24 cellular contexts compared by ENCODE assay signal in genomic region chr2:42503291-42503690, GRCh38. TPM values are rescaled to one million over a fixed set of nuclear protein-coding genes. Genes with fewer than 3 reads are reported as not detected.
A peak's percentile ranks its signal among the peaks of the same experiment; 100 is the strongest.
DNase-seq lines count a peak whose midpoint lies in the region; ATAC-seq, FAIRE-seq and TF ChIP-seq lines count a peak whose summit lies in the region.
"Had no signal": no experiment of that assay in that cellular context is flagged by ENCODE, and none has a peak within 500 bp of the region (broad histone marks: within the 10 kb centered on the region; RNA-seq: fewer than 3 reads in every experiment).

No MANE protein-coding gene starts in this region.

- no peaks in the 10 kb centered on the region for H3K79me2 ChIP-seq in astrocyte (ENCODE audit: insufficient read depth, low read length)

- H3K27ac Mint-ChIP-seq in astrocyte (ENCODE audit: unreplicated experiment): no peak overlapping the region
- H3K27ac Mint-ChIP-seq: CD4-positive, alpha-beta memory T cell had no signal

- H3K9ac ChIP-seq in astrocyte (ENCODE audit: low read length): no peak overlapping the region
- H3K9ac ChIP-seq: BLaER1 had no signal

- no peaks in the 10 kb centered on the region for H3K4me1 ChIP-seq in astrocyte (ENCODE audit: insufficient read depth, low read length)
- H3K4me1 ChIP-seq in sigmoid colon: no peaks in the 10 kb centered on the region
- H3K4me1 ChIP-seq: BLaER1, Caco-2 had no signal

- H2AFZ ChIP-seq in astrocyte (ENCODE audit: low read depth, low read length): no peak overlapping the region

- TF ChIP-seq POLR2A in sigmoid colon (IDR thresholded peaks at IDR 0.05): no peak

- H3K9me3 ChIP-seq in astrocyte (ENCODE audit: insufficient read depth, low read depth, low read length) (no peaks in the 10 kb centered on the region), sigmoid colon (no peaks in the 10 kb centered on the region)
- H3K9me3 ChIP-seq: Caco-2 had no signal

- no peaks in the 10 kb centered on the region for H3K36me3 Mint-ChIP-seq in astrocyte (ENCODE audit: low read depth, unreplicated experiment)
- H3K36me3 Mint-ChIP-seq: CD4-positive, alpha-beta memory T cell had no signal

- no peak overlapping the region for H3K4me3 Mint-ChIP-seq in astrocyte (ENCODE audit: unreplicated experiment)
- H3K4me3 Mint-ChIP-seq: CD4-positive, alpha-beta memory T cell had no signal

- H3K27me3 ChIP-seq in astrocyte (ENCODE audit: insufficient read depth, low read length) (no peaks in the 10 kb centered on the region), sigmoid colon (no peaks in the 10 kb centered on the region)
- H3K27me3 ChIP-seq: BLaER1 had no signal

- TF ChIP-seq EP300 in sigmoid colon (IDR thresholded peaks at IDR 0.05): no peak

- H3K4me3 ChIP-seq in astrocyte (ENCODE audit: insufficient read depth, low read depth, low read length): no peak overlapping the region
- H3K4me3 ChIP-seq in sigmoid colon: no peak overlapping the region
- H3K4me3 ChIP-seq: BLaER1 had no signal

- intact Hi-C loops in sigmoid colon (cut with DNase I) (no loop called here), left ventricle myocardium superior (cut with micrococcal nuclease) (no loop called here)

- no peak overlapping the region for H3K27ac ChIP-seq in astrocyte (ENCODE audit: low read depth, low read length)
- H3K27ac ChIP-seq in sigmoid colon: no peak overlapping the region
- H3K27ac ChIP-seq: BLaER1 had no signal

- TF ChIP-seq CTCF in astrocyte (IDR thresholded peaks at IDR 0.05; ENCODE audit: insufficient read depth, low read depth, low read length): no peak
- no peak for TF ChIP-seq CTCF in sigmoid colon (IDR thresholded peaks at IDR 0.05)

- H3K36me3 ChIP-seq in astrocyte (ENCODE audit: insufficient read depth, low read length) (no peaks in the 10 kb centered on the region), sigmoid colon (no peaks in the 10 kb centered on the region)
- H3K36me3 ChIP-seq: BLaER1 had no signal

- no peak overlapping the region for H3K4me2 ChIP-seq in astrocyte (ENCODE audit: low read length)
- H3K4me2 ChIP-seq: BLaER1 had no signal

- H3K27me3 Mint-ChIP-seq in astrocyte (ENCODE audit: low read depth, unreplicated experiment): no peaks in the 10 kb centered on the region

- H3K9me3 Mint-ChIP-seq in astrocyte (ENCODE audit: unreplicated experiment): no peaks in the 10 kb centered on the region

- H3K4me1 Mint-ChIP-seq in astrocyte (ENCODE audit: low read depth, unreplicated experiment): peaks cover 9% of the 10 kb centered on the region

- WGBS in sigmoid colon, 2 donors: 46 to 73% methylated on average over 2 of the region's 2 CpGs

- no peak for FAIRE-seq in astrocyte (lab: Jason Lieb, UNC)
- FAIRE-seq: G401.6, GM12892, GM18507, H1 had no signal

- no peaks in the 10 kb centered on the region for H4K20me1 ChIP-seq in astrocyte (ENCODE audit: insufficient read depth, low read length)
- H4K20me1 ChIP-seq: BLaER1 had no signal

- peak; percentile 65 for DNase-seq in A172 (ENCODE audit: low spot score)
- peak; percentile 6 for DNase-seq in ELR (ENCODE audit: low read depth)
- peak; percentile 24 for DNase-seq in astrocyte (ENCODE audit: low read depth)
- DNase-seq in sigmoid colon: peak; percentile 20
- no peak for DNase-seq in midbrain (lab: John Stamatoyannopoulos, UW)
- no peak for DNase-seq in central memory CD4-positive, alpha-beta T cell
- no peak for DNase-seq in left ventricle myocardium superior
- DNase-seq: CD4-positive, alpha-beta memory T cell; DND-41; KG1; NCI-H1105; NCI-H146; NCI-H2029 treated with DMSO at 0.1 percent for 48 hours; NCI-H345; NCI-H524; NCI-H774; NK-92 treated with Interleukin-12 subunit alpha and Interleukin-12 subunit beta, amount 100 ng/mL, for 24 hours had no signal

- ATAC-seq in left ventricle myocardium superior: no peak
- ATAC-seq: HCT116 had no signal

RNA-seq across cellular contexts. Expression of gene KCNG3, which starts 9.5 kb away (rescaled TPM):
- 2.5 and 2.9 TPM in 2 replicates for total RNA-seq in A172 (2014; rRNA removed; shearing (Covaris generic))
- 0.14 and 0.20 TPM in 2 replicates for total RNA-seq in astrocyte
- total RNA-seq in sigmoid colon: 1 to 10 TPM in 1 of 4 donors, under 1 TPM in 3; 0.55 to 1.8 (median 0.89) TPM
- under 1 TPM in 2 of 3 donors, not detected in 1; 0.23 to 0.63 TPM for polyA plus RNA-seq in sigmoid colon
- total RNA-seq in left ventricle myocardium superior: not detected
- total RNA-seq: CD4-positive, alpha-beta memory T cell had no signal
- polyA plus RNA-seq: CD4-positive, alpha-beta memory T cell had no signal

Comparison
In these comparisons a context has a peak if more than half of its experiments do, and no peak if none do; other contexts are left out.
1. DNase-seq: peak in A172 (single experiment), ELR (single experiment), astrocyte (single experiment) and sigmoid colon (single experiment); none in midbrain (single experiment), central memory CD4-positive, alpha-beta T cell (single experiment) and left ventricle myocardium superior (single experiment).